In the genomic region with DNA sequence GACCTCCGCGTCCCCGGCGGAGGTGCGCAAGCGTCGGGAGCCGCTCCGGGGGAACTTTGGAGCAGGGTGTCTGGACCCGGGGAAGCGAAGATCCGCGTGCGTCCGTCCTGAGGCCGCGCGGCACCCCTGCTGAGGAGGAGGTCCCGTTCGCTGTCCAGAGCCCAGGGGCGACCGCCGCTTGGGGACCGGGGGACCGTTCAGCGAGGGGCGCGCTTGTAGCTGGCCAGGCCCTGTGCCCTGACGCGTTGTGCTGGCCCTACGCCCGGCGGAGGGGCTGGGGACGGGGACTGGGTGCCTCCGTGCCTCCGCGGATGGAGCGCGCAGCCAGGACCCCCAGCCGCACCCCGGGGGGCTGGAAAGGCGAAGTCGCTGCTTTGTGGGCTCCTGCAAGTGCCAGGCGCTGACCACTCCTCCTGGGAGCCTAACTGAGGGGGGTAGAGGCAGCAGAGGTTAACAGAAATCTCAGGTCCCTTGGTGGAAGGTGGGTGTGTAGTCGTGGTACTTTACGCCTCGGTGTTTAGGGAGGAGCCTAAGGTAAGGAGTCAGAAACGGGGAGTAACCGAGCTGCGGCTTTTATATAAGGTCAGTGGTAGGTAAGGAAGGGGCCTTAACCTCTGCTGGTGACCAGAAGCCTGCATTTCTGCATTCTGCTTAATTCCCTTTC, we compare ENCODE assay signal across 8 cellular contexts. TPM values are rescaled to one million over a fixed set of nuclear protein-coding genes. Genes with fewer than 3 reads are reported as not detected.
DNase-seq lines count a peak whose midpoint lies in the region; ATAC-seq and TF ChIP-seq lines count a peak whose summit lies in the region.

A gene (plus strand): TSS at position 605 of the 664 bp plus-strand sequence. CDS start 90,642 bp downstream, outside the sequence.

- peak within 1 kb of the TSS; percentile 42; the same call in 1 of the 2 replicates for H3K4me3 ChIP-seq in iPS DF 6.9 (ENCODE audit: low read length)
- H3K4me3 ChIP-seq in gastrocnemius medialis = peak within 1 kb of the TSS; percentile 62 to 71 (median 66)

- in situ Hi-C loops in gastrocnemius medialis (cut with MboI; ENCODE audit: low sequenced_read_pairs in 4 of 4) = no loop called here

- no peaks in the 10 kb centered on the region for H3K79me1 ChIP-seq in H9 (ENCODE audit: insufficient read depth, low read depth, low read length, poor library complexity, severe bottlenecking)

- no peak within 1 kb of the TSS for H3K18ac ChIP-seq in H9 (ENCODE audit: insufficient read length, low read depth, low read length)

- peaks cover 0 to 2% of the 10 kb centered on the region in 2 experiments; a peak in 1 of 4 replicates for H3K4me1 Mint-ChIP-seq in H9

- H2BK12ac ChIP-seq in H9 (ENCODE audit: insufficient read length, low read depth, low read length) = no peak within 1 kb of the TSS

- H3K36me3 ChIP-seq in iPS DF 6.9 (ENCODE audit: control insufficient read depth, insufficient read depth, low read length) = no peaks in the 10 kb centered on the region
- no peaks in the 10 kb centered on the region for H3K36me3 ChIP-seq in gastrocnemius medialis

- peaks cover 0 to 3% of the 10 kb centered on the region in 2 experiments; a peak in 2 of 5 replicates for H3K9me3 Mint-ChIP-seq in H9

- DNase-seq in AG20443 (ENCODE audit: low spot score) (peak; percentile 22), H9 (peak; percentile 63), amniotic epithelial cell (ENCODE audit: low read depth) (peak; percentile 31), iPS DF 6.9 (ENCODE audit: low read depth, low spot score) (peak; percentile 31), gastrocnemius medialis (no peak), RKO (ENCODE audit: low spot score) (no peak)

- peak within 1 kb of the TSS; percentile 48 for H3K4me2 ChIP-seq in H9 (ENCODE audit: insufficient read depth, insufficient read length, low read length)

- no peaks in the 10 kb centered on the region for H3K79me2 ChIP-seq in H9 (ENCODE audit: insufficient read depth, low read length)

- H2BK120ac ChIP-seq in H9 (ENCODE audit: low read depth, low read length, poor library complexity, severe bottlenecking) = no peak within 1 kb of the TSS

- intact Hi-C loops in gastrocnemius medialis (cut with DNase I; ENCODE audit: low total_unique reads) = loop anchor here (5.0 kb wide), 1 partner anchor 194 kb away; a partner anchor contains a TSS

- peaks cover 91% of the 10 kb centered on the region for H3K27me3 Mint-ChIP-seq in H9 (ENCODE audit: low read depth)

- peak; percentile 33 to 51 for ATAC-seq in gastrocnemius medialis
- ATAC-seq in GM21526 (IDR thresholded peaks at IDR 0.05; ENCODE audit: low FRiP score, unreplicated experiment) = no peak
- ATAC-seq in GM19467 (IDR thresholded peaks at IDR 0.05; ENCODE audit: unreplicated experiment) = no peak

- H3K23ac ChIP-seq in H9 (ENCODE audit: insufficient read length, low read depth, low read length) = no peak within 1 kb of the TSS

- H3K27ac ChIP-seq in H9 (ENCODE audit: insufficient read length, low read depth, low read length) = no peak within 1 kb of the TSS
- no peak within 1 kb of the TSS for H3K27ac ChIP-seq in iPS DF 6.9 (ENCODE audit: low read length)
- H3K27ac ChIP-seq in gastrocnemius medialis = peak within 1 kb of the TSS; percentile 76 to 80 (median 79)

- H2BK20ac ChIP-seq in H9 (ENCODE audit: low read depth, low read length, poor library complexity, severe bottlenecking) = no peak within 1 kb of the TSS

- no peak within 1 kb of the TSS for H2BK5ac ChIP-seq in H9 (ENCODE audit: insufficient read length, low read length)

- no peak within 1 kb of the TSS for H2AK5ac ChIP-seq in H9 (ENCODE audit: insufficient read length, low read length)

- H4K8ac ChIP-seq in H9 (replicated peaks; ENCODE audit: insufficient read length, low read depth, low read length) = no peak within 1 kb of the TSS

- H4K91ac ChIP-seq in H9 (ENCODE audit: insufficient read length, low read depth, low read length) = no peak within 1 kb of the TSS

- no CpG with 5 or more reads among the region's 50 CpGs for WGBS in H9 (ENCODE audit: extremely low coverage, insufficient read length, low lambda C conversion rate)
- no CpG with 5 or more reads among the region's 50 CpGs for WGBS in iPS DF 6.9 (ENCODE audit: insufficient coverage, insufficient read length)

- H2AFZ ChIP-seq in H9 (ENCODE audit: low read length) = no peak within 1 kb of the TSS

- peaks cover 10% of the 10 kb centered on the region for H3K23me2 ChIP-seq in H9 (ENCODE audit: insufficient read length, low read depth, low read length, poor library complexity, severe bottlenecking)

- H3K36me3 Mint-ChIP-seq in H9 (ENCODE audit: insufficient read depth in 1 of 3, low read depth in 3 of 3) = no peaks in the 10 kb centered on the region; a peak in 1 of 7 replicates

- H3K9ac ChIP-seq in H9 (ENCODE audit: extremely low read depth, insufficient read length, low read length) = no peak within 1 kb of the TSS

- no peak within 1 kb of the TSS for H3K27ac Mint-ChIP-seq in H9

- no peak within 1 kb of the TSS for H4K5ac ChIP-seq in H9 (ENCODE audit: insufficient read length, low read depth, low read length)

- TF ChIP-seq POLR2A in gastrocnemius medialis (IDR thresholded peaks at IDR 0.05) = peak; percentile 31 to 58

- no peaks in the 10 kb centered on the region for H4K20me1 ChIP-seq in H9 (ENCODE audit: control insufficient read depth, insufficient read depth, insufficient read length)

- no peak within 1 kb of the TSS for H3K14ac ChIP-seq in H9 (ENCODE audit: insufficient read depth, low read length)

- no peak within 1 kb of the TSS for H3T11ph ChIP-seq in H9 (ENCODE audit: low read length)

- no peaks in the 10 kb centered on the region for H3K4me1 ChIP-seq in H9 (ENCODE audit: insufficient read depth, low read length)
- no peaks in the 10 kb centered on the region for H3K4me1 ChIP-seq in iPS DF 6.9 (ENCODE audit: control insufficient read depth, insufficient read depth, low read length)
- peaks cover 0 to 11% of the 10 kb centered on the region in 2 donors for H3K4me1 ChIP-seq in gastrocnemius medialis

- H3K9me3 ChIP-seq in H9 (ENCODE audit: control insufficient read depth, low read depth, low read length) = no peaks in the 10 kb centered on the region
- H3K9me3 ChIP-seq in iPS DF 6.9 (ENCODE audit: control insufficient read depth, insufficient read depth, low read length) = no peaks in the 10 kb centered on the region
- no peaks in the 10 kb centered on the region for H3K9me3 ChIP-seq in gastrocnemius medialis

- H3K4ac ChIP-seq in H9 (ENCODE audit: low read depth, low read length) = no peak within 1 kb of the TSS

- H3K27me3 ChIP-seq in H9 (ENCODE audit: insufficient read depth, low read length) (peaks cover 18% of the 10 kb centered on the region), iPS DF 6.9 (ENCODE audit: control insufficient read depth, insufficient read depth, low read length) (peaks cover 21% of the 10 kb centered on the region), gastrocnemius medialis (peaks cover 5 to 46% (median 26%) of the 10 kb centered on the region in 3 donors)

- H3K56ac ChIP-seq in H9 (ENCODE audit: insufficient read length, low read depth, low read length) = no peak within 1 kb of the TSS

- H3K4me3 Mint-ChIP-seq in H9 = peak within 1 kb of the TSS; percentile 63 to 85

- TF ChIP-seq CTCF in H9 (conservative IDR thresholded peaks at IDR 0.05) (no peak), gastrocnemius medialis (IDR thresholded peaks at IDR 0.05 in 4 of 5, conservative IDR thresholded peaks at IDR 0.05 in 1 of 5) (no peak)

- no peak within 1 kb of the TSS for H2BK15ac ChIP-seq in H9 (ENCODE audit: low read depth, low read length)

RNA-seq across cellular contexts. Expression of the gene that starts here (rescaled TPM):
- total RNA-seq in H9 (2021) = 0.42 TPM in 1 of 2 replicates, not detected in the other
- 10 to 100 TPM in 1 of 4 donors, 1 to 10 TPM in 3; 4.9 to 10.6 (median 8.5) TPM for total RNA-seq in gastrocnemius medialis

Comparison
In these comparisons a context has a peak if more than half of its experiments do, and no peak if none do; other contexts are left out.
1. Peak in DNase-seq and H3K4me2 ChIP-seq in H9; RNA of the gene not detected or under 1 TPM.
2. DNase-seq: peak in AG20443 (single experiment), amniotic epithelial cell (single experiment) and iPS DF 6.9 (single experiment); none in gastrocnemius medialis (0 of 2) and RKO (single experiment).
3. H3K27ac ChIP-seq: peak in gastrocnemius medialis (4 of 4); none in H9 (single experiment) and iPS DF 6.9 (single experiment).
4. ATAC-seq: peak in gastrocnemius medialis (2 of 2); none in GM21526 (single experiment) and GM19467 (single experiment).